Comparison of ENCODE assay signal across 16 cellular contexts in genomic region chr2:209145941-209146681, GRCh38.
DNase-seq lines count a peak whose midpoint lies in the region; ATAC-seq and TF ChIP-seq lines count a peak whose summit lies in the region.
"Had no signal": no experiment of that assay in that cellular context is flagged by ENCODE, and none has a peak within 500 bp of the region (broad histone marks: within the 10 kb centered on the region; RNA-seq: fewer than 3 reads in every experiment).

No MANE protein-coding gene starts in this region.

- H3K27ac ChIP-seq in left ventricle myocardium inferior (replicated peaks) = peak overlapping the region; percentile 50
- no peak overlapping the region for H3K27ac ChIP-seq in upper lobe of right lung
- H3K27ac ChIP-seq: 22Rv1, neutrophil had no signal

- H3K27me3 ChIP-seq in left ventricle myocardium inferior (ENCODE audit: low read depth) (no peaks in the 10 kb centered on the region), upper lobe of right lung (no peaks in the 10 kb centered on the region)
- H3K27me3 ChIP-seq: neutrophil, Peyer's patch had no signal

- H3K4me3 ChIP-seq in left ventricle myocardium inferior = no peak overlapping the region
- no peak overlapping the region for H3K4me3 ChIP-seq in upper lobe of right lung
- H3K4me3 ChIP-seq: Peyer's patch had no signal

- TF ChIP-seq CTCF in left ventricle myocardium inferior (IDR thresholded peaks at IDR 0.05; ENCODE audit: borderline replicate concordance) = no peak
- TF ChIP-seq CTCF in upper lobe of right lung (IDR thresholded peaks at IDR 0.05) = no peak

- ATAC-seq in upper lobe of right lung = peak; percentile 84
- ATAC-seq in GM18868 (IDR thresholded peaks at IDR 0.05; ENCODE audit: unreplicated experiment) = no peak
- ATAC-seq: CD8-positive, alpha-beta T cell; left colon had no signal

- DNase-seq in SIG-M5 treated with dmso at 0.1 percent for 504 hours (lab: John Stamatoyannopoulos, UW; ENCODE audit: unreplicated experiment) (peak; percentile 6), SIG-M5 (lab: John Stamatoyannopoulos, UW) (no peak), NOMO-1 treated with DMSO at 0.1 percent for 48 hours (lab: John Stamatoyannopoulos, UW; ENCODE audit: unreplicated experiment) (peak; percentile 69), left ventricle myocardium inferior (no peak), upper lobe of right lung (no peak), activated gamma-delta T cell treated with Interleukin-2 at 50 U/mL for 16 hours (no peak)
- DNase-seq in effector CD4-positive, alpha-beta T cell = no peak
- DNase-seq: CD8-positive, alpha-beta T cell; left colon; NCI-H345; Peyer's patch; small intestine; T-helper 9 cell had no signal

- no peaks in the 10 kb centered on the region for H3K36me3 ChIP-seq in left ventricle myocardium inferior
- no peaks in the 10 kb centered on the region for H3K36me3 ChIP-seq in upper lobe of right lung
- H3K36me3 ChIP-seq: neutrophil, Peyer's patch had no signal

- H3K9me3 ChIP-seq in left ventricle myocardium inferior (replicated peaks) (no peaks in the 10 kb centered on the region), upper lobe of right lung (no peaks in the 10 kb centered on the region)
- H3K9me3 ChIP-seq: neutrophil, Peyer's patch had no signal

- no peaks in the 10 kb centered on the region for H3K4me1 ChIP-seq in left ventricle myocardium inferior
- H3K4me1 ChIP-seq in upper lobe of right lung = no peaks in the 10 kb centered on the region
- H3K4me1 ChIP-seq: Peyer's patch had no signal

- intact Hi-C loops in left ventricle myocardium inferior (cut with micrococcal nuclease) (no loop called here), upper lobe of right lung (cut with DNase I) (no loop called here)

Comparison
In these comparisons a context has a peak if more than half of its experiments do, and no peak if none do; other contexts are left out.
1. DNase-seq: peak in SIG-M5 treated with dmso at 0.1 percent for 504 hours (single experiment) and NOMO-1 treated with DMSO at 0.1 percent for 48 hours (single experiment); none in SIG-M5 (single experiment), left ventricle myocardium inferior (single experiment), upper lobe of right lung (single experiment), activated gamma-delta T cell treated with Interleukin-2 at 50 U/mL for 16 hours (single experiment) and effector CD4-positive, alpha-beta T cell (single experiment).